Comparison of ENCODE assay signal across 8 cellular contexts in genomic region chrX:119690921-119691716, GRCh38. TPM values are rescaled to one million over a fixed set of nuclear protein-coding genes. Genes with fewer than 3 reads are reported as not detected.
DNase-seq lines count a peak whose midpoint lies in the region; ATAC-seq and TF ChIP-seq lines count a peak whose summit lies in the region.

No MANE protein-coding gene starts in this region.

- peak overlapping the region; percentile 57 for H3K27ac Mint-ChIP-seq in chondrocyte (ENCODE audit: unreplicated experiment)

- H3K4me3 ChIP-seq in HAP-1 (peak overlapping the region; percentile 97), skeletal muscle cell (ENCODE audit: low read depth, low read length) (peak overlapping the region; percentile 63)

- DNase-seq in HAP-1 (ENCODE audit: low spot score in 2 of 2) (peak in 1 of 2 experiments; percentile 62), T-helper 1 cell (peak in 3 of 5 donors; percentile 17 to 90 (median 40)), chondrocyte (ENCODE audit: low spot score) (no peak), skeletal muscle cell (ENCODE audit: low read depth) (peak; percentile 35), NCI-H748 (lab: John Stamatoyannopoulos, UW; ENCODE audit: unreplicated experiment) (no peak), SKM-1 treated with dmso at 0.1 percent for 144 hours (lab: John Stamatoyannopoulos, UW; ENCODE audit: unreplicated experiment) (no peak), NCI-H2196 (lab: John Stamatoyannopoulos, UW; ENCODE audit: unreplicated experiment) (no peak)

- H3K4me1 ChIP-seq in HAP-1: peaks cover 32% of the 10 kb centered on the region

- ATAC-seq in GM21360 (IDR thresholded peaks at IDR 0.05; ENCODE audit: unreplicated experiment): no peak

- no peaks in the 10 kb centered on the region for H3K27me3 ChIP-seq in HAP-1 (ENCODE audit: low read depth)

- peak overlapping the region; percentile 84 for H3K4me3 Mint-ChIP-seq in chondrocyte (ENCODE audit: unreplicated experiment)

- H3K4me1 Mint-ChIP-seq in chondrocyte (ENCODE audit: low read depth): peaks cover 31% of the 10 kb centered on the region

- H3K9me3 ChIP-seq in HAP-1: no peaks in the 10 kb centered on the region

- no peaks in the 10 kb centered on the region for H3K27me3 Mint-ChIP-seq in chondrocyte (ENCODE audit: low read depth)

- TF ChIP-seq CTCF in chondrocyte (IDR thresholded peaks at IDR 0.05): no peak

- in situ Hi-C loops in HAP-1 (cut with MboI; ENCODE audit: low sequenced_read_pairs): no loop called here

- no peaks in the 10 kb centered on the region for H3K36me3 ChIP-seq in HAP-1 (replicated peaks)

- H3K9me3 Mint-ChIP-seq in chondrocyte (ENCODE audit: low read depth): peaks cover 2% of the 10 kb centered on the region

- H3K36me3 Mint-ChIP-seq in chondrocyte (ENCODE audit: low read depth): no peaks in the 10 kb centered on the region

RNA-seq across cellular contexts. Expression of gene SEPTIN6, which starts 1.8 kb away (rescaled TPM):
- 29.0 to 32.5 TPM (median 29.1 TPM) in 3 replicates for total RNA-seq in chondrocyte

Comparison
In these comparisons a context has a peak if more than half of its experiments do, and no peak if none do; other contexts are left out.
1. DNase-seq: peak in T-helper 1 cell (3 of 5) and skeletal muscle cell (single experiment); none in chondrocyte (single experiment), NCI-H748 (single experiment), SKM-1 treated with dmso at 0.1 percent for 144 hours (single experiment) and NCI-H2196 (single experiment).